Comparison of ENCODE assay signal across 26 cellular contexts in the genomic region with DNA sequence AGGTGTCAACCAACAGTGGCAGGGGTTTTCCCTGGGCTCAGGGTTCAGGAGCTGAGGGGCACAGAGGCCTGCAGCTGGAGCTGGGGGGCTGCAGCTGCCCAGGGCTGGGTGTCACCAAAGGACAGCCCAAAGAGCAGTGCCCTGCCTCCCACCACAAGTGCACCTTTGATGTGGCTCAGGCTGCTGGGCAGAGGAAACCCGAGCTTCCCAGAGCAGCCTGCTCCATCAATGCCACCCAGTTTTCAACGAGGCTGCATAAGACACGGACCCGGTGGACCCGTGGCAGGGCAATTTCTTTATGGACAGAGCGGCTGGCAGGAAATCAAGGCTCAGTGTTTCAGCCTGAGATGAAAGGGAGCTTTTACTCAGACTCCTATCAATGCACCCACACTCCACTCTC. TPM values are rescaled to one million over a fixed set of nuclear protein-coding genes. Genes with fewer than 3 reads are reported as not detected.
"Had no signal": no experiment of that assay in that cellular context is flagged by ENCODE, and none has a peak within 500 bp of the region (broad histone marks: within the 10 kb centered on the region; RNA-seq: fewer than 3 reads in every experiment).

No MANE protein-coding gene starts in this region.

- H3K27ac ChIP-seq: brain microvascular endothelial cell, cardiac muscle cell, SK-N-MC, VCaP had no signal

- H3K36me3 ChIP-seq: brain microvascular endothelial cell, cardiac muscle cell had no signal

- ATAC-seq: activated CD4-positive, alpha-beta T cell treated with anti-CD3 and anti-CD28 coated beads for 36 hours; activated T-helper 17 cell treated with anti-CD3 and anti-CD28 coated beads, Interleukin-2, amount 50 U/mL, for 72 hours; PC-3 had no signal

- H3K27me3 ChIP-seq: cardiac muscle cell had no signal

- H3K4me3 ChIP-seq: cardiac muscle cell, SK-N-MC had no signal

- DNase-seq: activated CD4-positive, alpha-beta memory T cell treated with anti-CD3 and anti-CD28 coated beads, Interleukin-2, amount 10 ng/mL, durations not matched to agents 7 days and 5 days; activated CD4-positive, alpha-beta T cell treated with anti-CD3 and anti-CD28 coated beads for 36 hours; activated CD4-positive, alpha-beta T cell treated with anti-CD3 and anti-CD28 coated beads, Interleukin-2, amount 50 U/mL, for 1 hour; activated gamma-delta T cell; activated naive CD4-positive, alpha-beta T cell treated with anti-CD3 and anti-CD28 coated beads for 36 hours; activated T-cell treated with anti-CD3 and anti-CD28 coated beads for 4 hours; activated T-cell treated with anti-CD3 and anti-CD28 coated beads, Interleukin-2, amount 50 U/mL, for 48 hours; brain microvascular endothelial cell; Kasumi-1; NCI-H1048; NCI-H146; NCI-H187 treated with DMSO at 0.1 percent for 48 hours; NCI-H2081 treated with DMSO at 0.1 percent for 48 hours; NCI-H2171 treated with DMSO at 0.1 percent for 48 hours; NCI-H226; NCI-H526; PC-3; SIG-M5; T-helper 1 cell had no signal

RNA-seq across cellular contexts. Expression of gene SEMA5B, which starts 18.8 kb away (rescaled TPM):
- total RNA-seq: activated CD4-positive, alpha-beta T cell treated with anti-CD3 and anti-CD28 coated beads for 36 hours; activated CD8-positive, alpha-beta memory T cell treated with anti-CD3 and anti-CD28 coated beads for 36 hours; activated naive CD4-positive, alpha-beta T cell treated with anti-CD3 and anti-CD28 coated beads for 36 hours; M059J; T-helper 2 cell treated with Interferon-gamma antibody and Interleukin-4, amounts not matched to agents 100 ng/mL and 5 ng/mL, for 36 hours had no signal
